ENCODE assay signal across 8 cellular contexts in the genomic region with DNA sequence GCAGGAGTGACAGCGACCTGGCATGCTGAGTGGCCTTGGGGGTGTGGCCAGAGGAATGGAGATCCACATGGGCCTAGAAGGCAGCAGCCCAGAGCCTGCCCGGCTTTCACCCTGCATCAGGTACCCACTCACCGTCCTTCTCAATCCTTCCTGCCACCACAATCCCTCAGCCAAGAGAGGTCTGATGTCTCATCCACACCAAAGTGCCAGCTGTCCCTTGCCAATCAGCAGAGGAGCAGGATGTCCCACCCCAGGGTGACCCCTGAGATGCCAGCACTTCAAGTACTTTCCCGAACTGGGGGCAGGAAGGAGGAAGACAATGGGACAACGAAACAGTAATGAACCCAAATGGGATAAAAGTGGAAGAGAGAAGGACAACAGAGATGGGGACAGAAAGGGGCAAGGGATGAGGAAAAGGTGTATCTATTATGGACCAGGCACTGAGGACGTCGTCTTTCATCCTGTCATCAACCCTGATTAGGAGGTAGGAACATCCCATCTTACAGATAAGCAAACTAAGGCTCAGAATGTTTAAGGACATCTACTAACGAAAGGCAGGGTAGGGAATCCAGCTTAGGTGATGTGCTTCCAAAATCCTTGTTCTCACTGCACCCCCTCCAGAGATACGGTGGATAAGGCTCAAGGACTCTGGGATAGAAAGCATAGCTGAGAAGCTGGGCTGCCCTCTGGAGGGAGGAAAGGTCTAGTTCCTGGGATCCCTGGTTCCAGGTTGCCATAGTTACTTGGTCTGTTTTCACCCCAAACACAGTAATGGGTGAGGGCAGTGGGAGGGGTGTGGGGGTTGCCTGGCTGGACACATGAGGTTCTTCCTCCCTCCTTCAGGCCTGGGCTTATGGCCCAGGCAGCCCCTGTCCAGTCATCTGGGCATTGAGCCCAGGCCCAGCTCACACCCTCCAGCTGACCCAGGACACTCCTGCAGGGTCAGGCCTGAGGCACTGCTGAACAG. TPM values are rescaled to one million over a fixed set of nuclear protein-coding genes. Genes with fewer than 3 reads are reported as not detected.
DNase-seq lines count a peak whose midpoint lies in the region; FAIRE-seq and TF ChIP-seq lines count a peak whose summit lies in the region.

No MANE protein-coding gene starts in this region.

- no peak overlapping the region for H3K4me3 Mint-ChIP-seq in mesothelial cell of epicardium

- TF ChIP-seq CTCF in epithelial cell of proximal tubule (conservative IDR thresholded peaks at IDR 0.05; ENCODE audit: low read depth, low read length) (peak; percentile 64), mesothelial cell of epicardium (IDR thresholded peaks at IDR 0.05; ENCODE audit: unreplicated experiment) (no peak)

- no peaks in the 10 kb centered on the region for H3K4me1 ChIP-seq in urinary bladder (ENCODE audit: insufficient read depth)

- H3K27me3 Mint-ChIP-seq in mesothelial cell of epicardium (ENCODE audit: low read depth), result peaks cover 12% of the 10 kb centered on the region

- H3K27ac ChIP-seq in urinary bladder (ENCODE audit: low read depth), result peak overlapping the region; percentile 27

- H3K36me3 ChIP-seq in urinary bladder (ENCODE audit: insufficient read depth), result no peaks in the 10 kb centered on the region

- H3K4me3 ChIP-seq in epithelial cell of proximal tubule (ENCODE audit: low read depth, low read length), result no peak overlapping the region
- H3K4me3 ChIP-seq in urinary bladder (ENCODE audit: low read depth, low read length), result no peak overlapping the region

- FAIRE-seq in RCC 7860 (lab: Jason Lieb, UNC), result no peak

- 68% methylated on average over 9 of the region's 9 CpGs for WGBS in urinary bladder

- H3K4me1 Mint-ChIP-seq in mesothelial cell of epicardium, result peaks cover 11% of the 10 kb centered on the region

- H3K9me3 Mint-ChIP-seq in mesothelial cell of epicardium, result no peaks in the 10 kb centered on the region

- CTCF ChIA-PET in HEK293T (lab: Yijun Ruan, JAX), result interaction anchor here (0.6 to 1.5 kb wide), 2 partner anchors 9 to 21 kb away, joined by 3 to 5 read pairs; no protein-coding TSS in a partner anchor

- peak overlapping the region; percentile 27 for H3K27ac Mint-ChIP-seq in mesothelial cell of epicardium

- DNase-seq in AG20443 (ENCODE audit: low spot score), result peak; percentile 93
- DNase-seq in RCC 7860 (ENCODE audit: low spot score), result peak; percentile 34
- DNase-seq in epithelial cell of proximal tubule (ENCODE audit: low read depth), result peak; percentile 63
- DNase-seq in mesothelial cell of epicardium (ENCODE audit: low spot score in 2 of 2, unreplicated experiment in 2 of 2), result no peak
- no peak for DNase-seq in HEK293T (ENCODE audit: extremely low spot score)
- no peak for DNase-seq in activated CD4-positive, alpha-beta T cell treated with anti-CD3 and anti-CD28 coated beads, Interleukin-2, amount 50 U/mL, for 4 hours
- no peak for DNase-seq in activated effector memory CD4-positive, alpha-beta T cell treated with anti-CD3 and anti-CD28 coated beads, Interleukin-2, amount 50 U/mL, for 16 hours

- POLR2A ChIA-PET in HEK293T (lab: Yijun Ruan, JAX), result no interaction called here

- peaks cover 12% of the 10 kb centered on the region for H3K36me3 Mint-ChIP-seq in mesothelial cell of epicardium

TF ChIP-seq in HEK293T, 16 proteins besides CTCF, POLR2A, EP300 and RAD21:
- TF ChIP-seq FOXM1 (IDR thresholded peaks at IDR 0.05; ENCODE audit: borderline replicate concordance) (no peak), SUZ12 (IDR thresholded peaks at IDR 0.05) (no peak), HDGF (IDR thresholded peaks at IDR 0.05; ENCODE audit: borderline replicate concordance) (no peak), ZNF384 (IDR thresholded peaks at IDR 0.05) (no peak), FOXA1 (IDR thresholded peaks at IDR 0.05) (no peak), ELF4 (IDR thresholded peaks at IDR 0.05) (no peak), BHLHE40 (IDR thresholded peaks at IDR 0.05; ENCODE audit: borderline replicate concordance) (no peak), ARNT (IDR thresholded peaks at IDR 0.05) (no peak), CTBP1 (IDR thresholded peaks at IDR 0.05; ENCODE audit: borderline replicate concordance) (no peak), FOXK2 (IDR thresholded peaks at IDR 0.05) (no peak), SP1 (IDR thresholded peaks at IDR 0.05) (no peak), L3MBTL2 (conservative IDR thresholded peaks at IDR 0.05) (no peak), TARDBP (IDR thresholded peaks at IDR 0.05) (no peak), LEF1 (IDR thresholded peaks at IDR 0.05; ENCODE audit: borderline replicate concordance) (no peak), NFRKB (IDR thresholded peaks at IDR 0.05) (no peak)
- TF ChIP-seq, protein P1, sequence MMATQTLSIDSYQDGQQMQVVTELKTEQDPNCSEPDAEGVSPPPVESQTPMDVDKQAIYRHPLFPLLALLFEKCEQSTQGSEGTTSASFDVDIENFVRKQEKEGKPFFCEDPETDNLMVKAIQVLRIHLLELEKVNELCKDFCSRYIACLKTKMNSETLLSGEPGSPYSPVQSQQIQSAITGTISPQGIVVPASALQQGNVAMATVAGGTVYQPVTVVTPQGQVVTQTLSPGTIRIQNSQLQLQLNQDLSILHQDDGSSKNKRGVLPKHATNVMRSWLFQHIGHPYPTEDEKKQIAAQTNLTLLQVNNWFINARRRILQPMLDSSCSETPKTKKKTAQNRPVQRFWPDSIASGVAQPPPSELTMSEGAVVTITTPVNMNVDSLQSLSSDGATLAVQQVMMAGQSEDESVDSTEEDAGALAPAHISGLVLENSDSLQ (IDR thresholded peaks at IDR 0.05), result no peak

RNA-seq across cellular contexts. Expression of gene TNXB, which starts 4.5 kb away (rescaled TPM):
- total RNA-seq in epithelial cell of proximal tubule (0.23 TPM in 1 of 2 replicates, not detected in the other), mesothelial cell of epicardium (10.8 to 13.9 TPM (median 13.6 TPM) in 3 replicates), urinary bladder (171 TPM)
- 93.5 TPM for polyA plus RNA-seq in urinary bladder

RNA-seq across cellular contexts. Expression of gene ATF6B, which starts 14.4 kb away (rescaled TPM):
- 21.3 and 23.2 TPM in 2 replicates for total RNA-seq in epithelial cell of proximal tubule
- total RNA-seq in mesothelial cell of epicardium, result 95.8 to 99.8 TPM (median 96.3 TPM) in 3 replicates
- 28.8 TPM for total RNA-seq in urinary bladder
- 68.3 TPM for polyA plus RNA-seq in urinary bladder

RNA-seq across cellular contexts. Expression of gene FKBPL, which starts 16.4 kb away (rescaled TPM):
- total RNA-seq in epithelial cell of proximal tubule (2.5 and 7.2 TPM in 2 replicates), mesothelial cell of epicardium (5.4 to 6.0 TPM (median 6.0 TPM) in 3 replicates), urinary bladder (3.0 TPM)
- 5.6 TPM for polyA plus RNA-seq in urinary bladder

RNA-seq across cellular contexts. Expression of gene PRRT1, which starts 38.1 kb away (rescaled TPM):
- total RNA-seq in epithelial cell of proximal tubule, result not detected in 2 replicates
- 3.0 to 4.5 TPM (median 3.4 TPM) in 3 replicates for total RNA-seq in mesothelial cell of epicardium
- total RNA-seq in urinary bladder, result 0.42 TPM
- polyA plus RNA-seq in urinary bladder, result 10.8 TPM

RNA-seq across cellular contexts. Expression of gene PPT2, which starts 40.3 kb away (rescaled TPM):
- total RNA-seq in epithelial cell of proximal tubule (23.2 and 39.4 TPM in 2 replicates), mesothelial cell of epicardium (49.3 to 58.6 TPM (median 51.5 TPM) in 3 replicates), urinary bladder (29.6 TPM)
- polyA plus RNA-seq in urinary bladder, result 20.0 TPM

Comparison
In these comparisons a context has a peak if more than half of its experiments do, and no peak if none do; other contexts are left out.
1. DNase-seq: peak in AG20443 (single experiment), RCC 7860 (single experiment) and epithelial cell of proximal tubule (single experiment); none in mesothelial cell of epicardium (0 of 2), HEK293T (single experiment), activated CD4-positive, alpha-beta T cell treated with anti-CD3 and anti-CD28 coated beads, Interleukin-2, amount 50 U/mL, for 4 hours (0 of 2) and activated effector memory CD4-positive, alpha-beta T cell treated with anti-CD3 and anti-CD28 coated beads, Interleukin-2, amount 50 U/mL, for 16 hours (single experiment).